ENCODE assay signal across 18 cellular contexts in genomic region chr3:39075910-39076309, GRCh38. TPM values are rescaled to one million over a fixed set of nuclear protein-coding genes. Genes with fewer than 3 reads are reported as not detected.
DNase-seq lines count a peak whose midpoint lies in the region; ATAC-seq and FAIRE-seq lines count a peak whose summit lies in the region.
"Had no signal": no experiment of that assay in that cellular context is flagged by ENCODE, and none has a peak within 500 bp of the region (broad histone marks: within the 10 kb centered on the region; RNA-seq: fewer than 3 reads in every experiment).

No MANE protein-coding gene starts in this region.

- POLR2A ChIA-PET in activated CD4-positive, alpha-beta memory T cell treated with anti-CD3 and anti-CD28 coated beads, Interleukin-2, amount 10 ng/mL, durations not matched to agents 7 days and 5 days (lab: Charles Lee), result no interaction called here

- peak; percentile 49 for FAIRE-seq in GM19239 (lab: Jason Lieb, UNC)
- FAIRE-seq: GM12878, RCC 7860 had no signal

- no peaks in the 10 kb centered on the region for H3K9me3 Mint-ChIP-seq in activated CD4-positive, alpha-beta memory T cell treated with anti-CD3 and anti-CD28 coated beads, Interleukin-2, amount 10 ng/mL, durations not matched to agents 7 days and 5 days
- H3K9me3 Mint-ChIP-seq: CD4-positive, alpha-beta T cell had no signal

- H3K4me3 Mint-ChIP-seq in activated CD4-positive, alpha-beta memory T cell treated with anti-CD3 and anti-CD28 coated beads, Interleukin-2, amount 10 ng/mL, durations not matched to agents 7 days and 5 days, result no peak overlapping the region
- H3K4me3 Mint-ChIP-seq: B cell; CD4-positive, alpha-beta T cell had no signal

- peaks cover 75% of the 10 kb centered on the region for H3K36me3 Mint-ChIP-seq in activated CD4-positive, alpha-beta memory T cell treated with anti-CD3 and anti-CD28 coated beads, Interleukin-2, amount 10 ng/mL, durations not matched to agents 7 days and 5 days (ENCODE audit: low read depth)

- DNase-seq in GM19239 (ENCODE audit: insufficient read length, low spot score) (no peak), HuH-7 (ENCODE audit: low spot score) (no peak), GF-D8 (lab: John Stamatoyannopoulos, UW) (no peak)
- no peak for DNase-seq in activated CD4-positive, alpha-beta memory T cell treated with anti-CD3 and anti-CD28 coated beads, Interleukin-2, amount 10 ng/mL, durations not matched to agents 7 days and 5 days
- DNase-seq: Calu3; CD4-positive, alpha-beta T cell; GM23248; Kasumi-1; NCI-H1436; NCI-H2029 treated with DMSO at 0.1 percent for 48 hours; NCI-H510A; SHP77 had no signal

- CTCF ChIA-PET in activated CD4-positive, alpha-beta memory T cell treated with anti-CD3 and anti-CD28 coated beads, Interleukin-2, amount 10 ng/mL, durations not matched to agents 7 days and 5 days (lab: Charles Lee), result interaction anchor here (1.4 to 1.9 kb wide), 2 partner anchors 11 to 212 kb away, joined by 5 to 6 read pairs; no protein-coding TSS in a partner anchor

- peak overlapping the region; percentile 65 for H3K27ac Mint-ChIP-seq in activated CD4-positive, alpha-beta memory T cell treated with anti-CD3 and anti-CD28 coated beads, Interleukin-2, amount 10 ng/mL, durations not matched to agents 7 days and 5 days
- H3K27ac Mint-ChIP-seq: B cell; CD4-positive, alpha-beta T cell had no signal

- H3K4me1 Mint-ChIP-seq in activated CD4-positive, alpha-beta memory T cell treated with anti-CD3 and anti-CD28 coated beads, Interleukin-2, amount 10 ng/mL, durations not matched to agents 7 days and 5 days, result peaks cover 43% of the 10 kb centered on the region
- H3K4me1 Mint-ChIP-seq: B cell had no signal

- peak; percentile 49 for ATAC-seq in GM18502 (IDR thresholded peaks at IDR 0.05; ENCODE audit: poor library complexity, unreplicated experiment)
- peak; percentile 64 for ATAC-seq in HG03354 (IDR thresholded peaks at IDR 0.05; ENCODE audit: poor library complexity, severe bottlenecking, unreplicated experiment)
- ATAC-seq in GM19023 (IDR thresholded peaks at IDR 0.05; ENCODE audit: unreplicated experiment), result no peak
- ATAC-seq: GM12878 had no signal

- H3K27me3 Mint-ChIP-seq in activated CD4-positive, alpha-beta memory T cell treated with anti-CD3 and anti-CD28 coated beads, Interleukin-2, amount 10 ng/mL, durations not matched to agents 7 days and 5 days, result no peaks in the 10 kb centered on the region
- H3K27me3 Mint-ChIP-seq: B cell; CD4-positive, alpha-beta T cell had no signal

RNA-seq across cellular contexts. Expression of gene WDR48, which starts 24.1 kb away (rescaled TPM):
- total RNA-seq in activated CD4-positive, alpha-beta memory T cell treated with anti-CD3 and anti-CD28 coated beads, Interleukin-2, amount 10 ng/mL, durations not matched to agents 7 days and 5 days, result 10 to 100 TPM; 38.7 to 40.4 TPM

RNA-seq across cellular contexts. Expression of gene SCN11A, which starts 24.2 kb away (rescaled TPM):
- total RNA-seq in activated CD4-positive, alpha-beta memory T cell treated with anti-CD3 and anti-CD28 coated beads, Interleukin-2, amount 10 ng/mL, durations not matched to agents 7 days and 5 days, result not detected
- total RNA-seq: GM23248 had no signal

RNA-seq across cellular contexts. Expression of gene GORASP1, which starts 31.5 kb away (rescaled TPM):
- total RNA-seq in activated CD4-positive, alpha-beta memory T cell treated with anti-CD3 and anti-CD28 coated beads, Interleukin-2, amount 10 ng/mL, durations not matched to agents 7 days and 5 days, result 10 to 100 TPM; 52.0 to 53.1 TPM

RNA-seq across cellular contexts. Expression of gene TTC21A, which starts 31.6 kb away (rescaled TPM):
- total RNA-seq in activated CD4-positive, alpha-beta memory T cell treated with anti-CD3 and anti-CD28 coated beads, Interleukin-2, amount 10 ng/mL, durations not matched to agents 7 days and 5 days, result 10 to 100 TPM; 11.2 to 12.1 TPM
